ENCODE assay signal across 7 cellular contexts in the genomic region with DNA sequence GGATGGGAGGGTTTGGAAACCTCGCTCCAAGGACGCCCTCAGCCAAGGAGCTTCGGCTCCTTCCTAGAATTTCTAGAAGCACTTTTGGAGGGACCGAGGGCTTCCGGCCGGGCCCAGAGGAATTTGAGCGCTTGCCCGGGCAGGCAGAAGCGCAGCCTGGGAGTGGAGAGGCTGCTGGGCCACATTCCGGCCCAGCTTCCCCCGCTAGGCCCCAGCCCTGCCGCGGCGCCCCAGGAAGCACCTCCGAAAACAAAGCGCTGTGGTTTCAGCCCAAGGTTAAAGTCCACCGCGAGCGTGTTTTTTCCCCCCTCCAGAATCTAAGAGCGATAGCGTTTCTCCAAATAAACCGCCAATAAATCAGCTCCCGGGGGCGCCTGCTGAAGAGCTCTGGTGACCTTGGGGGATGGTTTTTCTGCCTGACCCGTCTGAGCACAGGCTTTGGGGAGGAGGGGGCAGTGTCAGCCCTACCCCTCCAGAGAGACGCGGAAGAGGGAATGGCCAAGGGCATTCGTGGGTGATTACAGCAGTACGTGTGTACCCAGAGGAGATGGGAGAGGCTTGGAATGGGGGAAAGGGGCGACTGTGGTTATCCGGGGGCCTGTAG. TPM values are rescaled to one million over a fixed set of nuclear protein-coding genes. Genes with fewer than 3 reads are reported as not detected.
DNase-seq lines count a peak whose midpoint lies in the region; ATAC-seq and TF ChIP-seq lines count a peak whose summit lies in the region.

No MANE protein-coding gene starts in this region.

- no peak for TF ChIP-seq EP300 in upper lobe of left lung (IDR thresholded peaks at IDR 0.05)

- in situ Hi-C loops in GM18951 (cut with MboI; ENCODE audit: low sequenced_read_pairs, unreplicated experiment), result no loop called here

- H3K4me3 ChIP-seq in NB4 (ENCODE audit: low read depth, low read length), result peak overlapping the region; percentile 78
- peak overlapping the region; percentile 69 to 99 (median 91) for H3K4me3 ChIP-seq in dorsolateral prefrontal cortex
- peak overlapping the region; percentile 22 to 89 (median 66) for H3K4me3 ChIP-seq in upper lobe of left lung

- H3K27me3 ChIP-seq in dorsolateral prefrontal cortex (no peaks in the 10 kb centered on the region), upper lobe of left lung (no peaks in the 10 kb centered on the region)

- TF ChIP-seq CTCF in NB4 (IDR thresholded peaks at IDR 0.05; ENCODE audit: low read depth, low read length), result no peak
- TF ChIP-seq CTCF in dorsolateral prefrontal cortex (IDR thresholded peaks at IDR 0.05 in 54 of 56, conservative IDR thresholded peaks at IDR 0.05 in 2 of 56; ENCODE audit: low read depth in 1 of 56, partially characterized antibody in 56 of 56), result no peak
- TF ChIP-seq CTCF in upper lobe of left lung (IDR thresholded peaks at IDR 0.05), result no peak

- DNase-seq in NB4 (ENCODE audit: low read depth) (peak; percentile 88), dorsolateral prefrontal cortex (peak in 1 of 10 donors; percentile 52), lung microvascular endothelial cell (ENCODE audit: low read depth in 2 of 2) (peak; percentile 35 to 50), upper lobe of left lung (peak; percentile 45 to 88), RKO (ENCODE audit: low spot score) (no peak), AG08395 (ENCODE audit: low spot score) (no peak)

- no peaks in the 10 kb centered on the region for H3K36me3 ChIP-seq in upper lobe of left lung

- intact Hi-C loops in dorsolateral prefrontal cortex (cut with DNase I), result no loop called here

- peaks cover 21 to 38% (median 22%) of the 10 kb centered on the region in 4 donors for H3K4me1 ChIP-seq in upper lobe of left lung

- 10 to 13% methylated on average over 17 to 27 of the region's 31 CpGs for WGBS in upper lobe of left lung, 2 donors

- TF ChIP-seq POLR2A in GM18951 (IDR thresholded peaks at IDR 0.05; ENCODE audit: extremely low read depth, insufficient read depth, insufficient read length) (peak; percentile 16), NB4 (IDR thresholded peaks at IDR 0.05; ENCODE audit: extremely low read depth, insufficient read length) (peak; percentile 23), upper lobe of left lung (IDR thresholded peaks at IDR 0.05) (no peak)

- peak overlapping the region; percentile 95 to 100 (median 100) for H3K27ac ChIP-seq in dorsolateral prefrontal cortex
- H3K27ac ChIP-seq in upper lobe of left lung, result peak overlapping the region; percentile 95 to 99 (median 99)

- no peaks in the 10 kb centered on the region for H3K9me3 ChIP-seq in upper lobe of left lung

- ATAC-seq in upper lobe of left lung (ENCODE audit: low FRiP score in 2 of 2), result peak in 1 of 2 donors; percentile 61

RNA-seq across cellular contexts. Expression of a gene that starts 5.7 kb away (rescaled TPM):
- total RNA-seq in dorsolateral prefrontal cortex (100 to 1,000 TPM in 42 of 120 experiments, 10 to 100 TPM in 78; 56.1 to 138 (median 94.7) TPM), lung microvascular endothelial cell (19.8 and 21.6 TPM in 2 replicates), upper lobe of left lung (100 to 1,000 TPM; 101 to 617 (median 128) TPM)

Comparison
In these comparisons a context has a peak if more than half of its experiments do, and no peak if none do; other contexts are left out.
1. POLR2A ChIP-seq: peak in GM18951 (single experiment) and NB4 (single experiment); none in upper lobe of left lung (0 of 4).
2. DNase-seq: peak in NB4 (single experiment), lung microvascular endothelial cell (2 of 2) and upper lobe of left lung (2 of 2); none in RKO (single experiment) and AG08395 (single experiment).
3. Peak in every context shown above with its lines, with median percentiles within 50 percentile points of each other: H3K4me3 ChIP-seq.